Comparison of ENCODE assay signal across 22 cellular contexts in genomic region chr9:108511200-108511756, GRCh38.
DNase-seq lines count a peak whose midpoint lies in the region; ATAC-seq and TF ChIP-seq lines count a peak whose summit lies in the region.
"Had no signal": no experiment of that assay in that cellular context is flagged by ENCODE, and none has a peak within 500 bp of the region (broad histone marks: within the 10 kb centered on the region; RNA-seq: fewer than 3 reads in every experiment).

No MANE protein-coding gene starts in this region.

- no peak overlapping the region for H3K23ac ChIP-seq in IMR-90 (ENCODE audit: low read depth, low read length)

- H2BK120ac ChIP-seq in IMR-90 (ENCODE audit: low read depth, low read length): no peak overlapping the region

- CTCF ChIA-PET in IMR-90 (lab: Yijun Ruan, JAX): interaction anchor here (0.8 kb wide), 1 partner anchor 20 kb away, joined by 3 read pairs; no protein-coding TSS in a partner anchor

- H3K4me1 Mint-ChIP-seq in T-helper 17 cell: no peaks in the 10 kb centered on the region
- H3K4me1 Mint-ChIP-seq: activated naive CD8-positive, alpha-beta T cell treated with anti-CD3 and anti-CD28 coated beads, Interleukin-2, amount 50 U/mL, for 24 hours; stimulated activated effector memory CD8-positive, alpha-beta T cell treated with anti-CD3 and anti-CD28 coated beads, Interleukin-12 subunit alpha, Interleukin-12 subunit beta, amount 100 ng/mL, for 72 hours had no signal

- no peak for TF ChIP-seq POLR2A in IMR-90 (IDR thresholded peaks at IDR 0.05; ENCODE audit: low read depth, low read length)

- no peaks in the 10 kb centered on the region for H3K27me3 ChIP-seq in IMR-90 (ENCODE audit: control insufficient read depth, insufficient read depth, low read length)
- H3K27me3 ChIP-seq: cardiac muscle cell, heart right ventricle had no signal

- no peak overlapping the region for H3K9ac ChIP-seq in IMR-90 (ENCODE audit: low read depth, low read length)

- no peak overlapping the region for H2AK9ac ChIP-seq in IMR-90 (replicated peaks; ENCODE audit: low read depth, low read length, poor library complexity)

- no peak overlapping the region for H3K27ac ChIP-seq in IMR-90 (ENCODE audit: insufficient read depth, low read length)
- H3K27ac ChIP-seq: cardiac muscle cell, heart right ventricle, thoracic aorta had no signal

- TF ChIP-seq RAD21 in IMR-90 (IDR thresholded peaks at IDR 0.05; ENCODE audit: low read length): no peak

- no peaks in the 10 kb centered on the region for H3K9me1 ChIP-seq in IMR-90 (ENCODE audit: insufficient read depth, low read length)

- in situ Hi-C loops in IMR-90 (cut with MboI; ENCODE audit: low sequenced_read_pairs): no loop called here

- peak; percentile 96 for DNase-seq in AG10803 (ENCODE audit: low read depth)
- peak; percentile 85 for DNase-seq in IMR-90
- DNase-seq in amniotic epithelial cell (ENCODE audit: low read depth): peak; percentile 91
- peak; percentile 84 to 90 for DNase-seq in foreskin fibroblast
- DNase-seq in T-helper 17 cell: no peak
- DNase-seq in glomerular visceral epithelial cell (ENCODE audit: extremely low spot score): no peak
- DNase-seq: activated CD4-positive, alpha-beta T cell treated with anti-CD3 and anti-CD28 coated beads for 4 hours; activated naive CD8-positive, alpha-beta T cell treated with anti-CD3 and anti-CD28 coated beads, Interleukin-2, amount 50 U/mL, for 24 hours; AML-193; COR-L47; heart right ventricle; NCI-H2081; NCI-H510A; SW 1271 had no signal

- BruUV-seq in IMR-90 (replicated peaks; lab: Mats Ljungman, UMichigan): no TSS peak

- no peak overlapping the region for H4K91ac ChIP-seq in IMR-90 (ENCODE audit: insufficient read depth, low read depth, low read length)

- H4K5ac ChIP-seq in IMR-90 (ENCODE audit: low read depth, low read length): no peak overlapping the region

- no peak overlapping the region for H2AFZ ChIP-seq in IMR-90 (replicated peaks; ENCODE audit: low read length, poor library complexity)

- no peak overlapping the region for H3K18ac ChIP-seq in IMR-90 (ENCODE audit: low read depth, low read length)

- no peak for TF ChIP-seq CTCF in AG10803 (conservative IDR thresholded peaks at IDR 0.05; ENCODE audit: low read length)
- TF ChIP-seq CTCF in IMR-90 (conservative IDR thresholded peaks at IDR 0.05; ENCODE audit: low read depth, low read length): no peak
- TF ChIP-seq CTCF in foreskin fibroblast (IDR thresholded peaks at IDR 0.05; ENCODE audit: low read depth, low read length): no peak

- 49% methylated on average over 3 of the region's 5 CpGs; no CpG with 5 or more reads in 1 of the 2 experiments for WGBS in IMR-90 (ENCODE audit: extremely low coverage in 2 of 2, insufficient read length in 1 of 2), 2 experiments

- H3K4me3 ChIP-seq in AG10803 (ENCODE audit: low read length): no peak overlapping the region
- no peak overlapping the region for H3K4me3 ChIP-seq in IMR-90 (ENCODE audit: insufficient read depth, low read depth, low read length)
- no peak overlapping the region for H3K4me3 ChIP-seq in foreskin fibroblast (ENCODE audit: low read depth in 1 of 2, low read length in 2 of 2)
- H3K4me3 ChIP-seq: cardiac muscle cell, GM12878, heart right ventricle, thoracic aorta had no signal

- H2BK5ac ChIP-seq in IMR-90 (ENCODE audit: low read depth, low read length, poor library complexity, severe bottlenecking): no peak overlapping the region

- H3K14ac ChIP-seq in IMR-90 (replicated peaks; ENCODE audit: low read depth, low read length): no peak overlapping the region

- H3K27ac Mint-ChIP-seq in T-helper 17 cell: no peak overlapping the region
- H3K27ac Mint-ChIP-seq: activated naive CD8-positive, alpha-beta T cell treated with anti-CD3 and anti-CD28 coated beads, Interleukin-2, amount 50 U/mL, for 24 hours; activated T-helper 2 cell treated with anti-CD3 and anti-CD28 coated beads, Interferon-gamma antibody, Interleukin-2, Interleukin-4, amounts not matched to agents 10 μg/mL and 5 μg/mL and 100 μg/mL, durations not matched to agents 14 hours and 24 hours and 36 hours; stimulated activated effector memory CD8-positive, alpha-beta T cell treated with anti-CD3 and anti-CD28 coated beads, Interleukin-12 subunit alpha, Interleukin-12 subunit beta, amount 100 ng/mL, for 72 hours had no signal

- H2BK20ac ChIP-seq in IMR-90 (ENCODE audit: low read depth, low read length): no peak overlapping the region

- no peak overlapping the region for H3K4ac ChIP-seq in IMR-90 (ENCODE audit: low read depth, low read length)

- no peak overlapping the region; the same call in 1 of the 2 replicates for H3K56ac ChIP-seq in IMR-90 (ENCODE audit: extremely low read depth, insufficient read depth, low read length)

- H3K4me2 ChIP-seq in IMR-90 (ENCODE audit: low read depth, low read length): no peak overlapping the region

- H3K9me3 ChIP-seq in IMR-90 (ENCODE audit: control insufficient read depth, insufficient read depth, low read length) (no peaks in the 10 kb centered on the region), T-helper 17 cell (ENCODE audit: control insufficient read depth, low read length, poor library complexity, severe bottlenecking) (no peaks in the 10 kb centered on the region)
- H3K9me3 ChIP-seq: thoracic aorta had no signal

- intact Hi-C loops in IMR-90 (cut with micrococcal nuclease): loop anchor here (5.0 kb wide), 1 partner anchor 34 kb away; no protein-coding TSS in a partner anchor

- no peak overlapping the region for H2AK5ac ChIP-seq in IMR-90 (ENCODE audit: low read depth, low read length)

- dilution Hi-C loops in IMR-90 (cut with HindIII; ENCODE audit: low sequenced_read_pairs, unreplicated experiment): no loop called here

- H3K36me3 Mint-ChIP-seq in T-helper 17 cell (ENCODE audit: low read depth): peaks cover 2% of the 10 kb centered on the region
- H3K36me3 Mint-ChIP-seq: stimulated activated effector memory CD8-positive, alpha-beta T cell treated with anti-CD3 and anti-CD28 coated beads, Interleukin-12 subunit alpha, Interleukin-12 subunit beta, amount 100 ng/mL, for 72 hours had no signal

- H4K8ac ChIP-seq in IMR-90 (ENCODE audit: low read depth in 2 of 2, low read length in 2 of 2): no peak overlapping the region

- H3K27me3 Mint-ChIP-seq in T-helper 17 cell: no peaks in the 10 kb centered on the region
- H3K27me3 Mint-ChIP-seq: activated naive CD8-positive, alpha-beta T cell treated with anti-CD3 and anti-CD28 coated beads, Interleukin-2, amount 50 U/mL, for 24 hours had no signal

- no peaks in the 10 kb centered on the region for H3K79me1 ChIP-seq in IMR-90 (ENCODE audit: low read depth in 1 of 2, low read length in 2 of 2)

- H2BK15ac ChIP-seq in IMR-90 (ENCODE audit: low read depth, low read length): no peak overlapping the region

- ATAC-seq in IMR-90 (ENCODE audit: low read depth) (peak; percentile 79), HG02973 (IDR thresholded peaks at IDR 0.05; ENCODE audit: unreplicated experiment) (no peak), T-helper 17 cell (no peak), GM18870 (IDR thresholded peaks at IDR 0.05; ENCODE audit: unreplicated experiment) (no peak)
- ATAC-seq: activated naive CD8-positive, alpha-beta T cell treated with anti-CD3 and anti-CD28 coated beads, Interleukin-2, amount 50 U/mL, for 24 hours; GM12878; heart right ventricle; Right ventricle myocardium inferior; stimulated activated effector memory CD8-positive, alpha-beta T cell treated with anti-CD3 and anti-CD28 coated beads, Interleukin-12 subunit alpha, Interleukin-12 subunit beta, amount 100 ng/mL, for 72 hours had no signal

- peaks cover 2% of the 10 kb centered on the region; the same call in 1 of the 2 replicates for H3K4me1 ChIP-seq in IMR-90 (ENCODE audit: control insufficient read depth, insufficient read depth, low read length)
- H3K4me1 ChIP-seq: heart right ventricle had no signal

- no peaks in the 10 kb centered on the region for H3K36me3 ChIP-seq in IMR-90 (ENCODE audit: control insufficient read depth, insufficient read depth, low read length)
- H3K36me3 ChIP-seq: cardiac muscle cell, heart right ventricle, thoracic aorta had no signal

- POLR2A ChIA-PET in IMR-90 (lab: Charles Lee; ENCODE audit: unreplicated experiment): no interaction called here

- H3K4me3 Mint-ChIP-seq in T-helper 17 cell: no peak overlapping the region
- H3K4me3 Mint-ChIP-seq: activated naive CD8-positive, alpha-beta T cell treated with anti-CD3 and anti-CD28 coated beads, Interleukin-2, amount 50 U/mL, for 24 hours; stimulated activated effector memory CD8-positive, alpha-beta T cell treated with anti-CD3 and anti-CD28 coated beads, Interleukin-12 subunit alpha, Interleukin-12 subunit beta, amount 100 ng/mL, for 72 hours had no signal

- H4K20me1 ChIP-seq in IMR-90 (ENCODE audit: insufficient read depth, low read length): no peaks in the 10 kb centered on the region

TF ChIP-seq in IMR-90, 13 proteins besides CTCF, POLR2A, EP300 and RAD21:
- TF ChIP-seq CEBPB (IDR thresholded peaks at IDR 0.05; ENCODE audit: low read depth, low read length): peak; percentile 97
- no peak for TF ChIP-seq NFE2L2 (IDR thresholded peaks at IDR 0.05; ENCODE audit: low read depth, low read length)
- TF ChIP-seq RCOR1 (IDR thresholded peaks at IDR 0.05; ENCODE audit: insufficient replicate concordance, low read length): no peak
- TF ChIP-seq FOS (IDR thresholded peaks at IDR 0.05; ENCODE audit: low read depth, low read length): 0 out of 2 replicates have a peak, but pooled peaks have one; percentile 17

Comparison
In these comparisons a context has a peak if more than half of its experiments do, and no peak if none do; other contexts are left out.
1. DNase-seq: peak in AG10803 (single experiment), IMR-90 (single experiment), amniotic epithelial cell (single experiment) and foreskin fibroblast (2 of 2); none in T-helper 17 cell (0 of 3) and glomerular visceral epithelial cell (single experiment).